29 cellular contexts compared by ENCODE assay signal in the genomic region with DNA sequence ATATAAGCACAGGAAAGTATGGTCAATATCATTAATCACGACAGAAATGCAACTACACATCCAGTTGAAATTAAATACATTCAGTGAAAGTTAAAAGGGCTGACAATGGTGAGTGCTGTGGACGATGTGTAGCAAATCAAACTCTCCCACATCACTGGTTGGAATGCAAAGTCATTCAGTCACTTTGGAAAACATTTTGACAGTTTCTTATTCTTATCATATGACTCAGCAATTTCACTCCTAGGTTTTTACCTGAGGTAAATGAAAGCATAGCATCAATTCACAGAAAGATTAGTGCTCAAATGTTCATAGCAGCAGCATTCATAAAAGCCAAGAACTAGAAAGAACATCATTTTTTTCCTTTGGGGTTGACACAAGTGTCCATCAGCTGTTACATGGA. TPM values are rescaled to one million over a fixed set of nuclear protein-coding genes. Genes with fewer than 3 reads are reported as not detected.
"Had no signal": no experiment of that assay in that cellular context is flagged by ENCODE, and none has a peak within 500 bp of the region (broad histone marks: within the 10 kb centered on the region; RNA-seq: fewer than 3 reads in every experiment).

No MANE protein-coding gene starts in this region.

- H3K27ac ChIP-seq: breast epithelium, heart right ventricle, left lung, lower lobe of right lung, pancreas, prostate gland, stomach, thyroid gland, upper lobe of left lung, vagina had no signal

- H3K4me2 ChIP-seq: smooth muscle cell had no signal

- H3K27me3 ChIP-seq: breast epithelium, heart right ventricle, left lung, pancreas, stomach, thyroid gland, upper lobe of left lung, vagina had no signal

- DNase-seq: activated B cell treated with CpG ODN at 0.5 μM for 24 hours; activated CD4-positive, alpha-beta T cell treated with anti-CD3 and anti-CD28 coated beads, Interleukin-2, amount 50 U/mL, for 1 hour; activated CD8-positive, alpha-beta T cell treated with anti-CD3 and anti-CD28 coated beads for 36 hours; activated naive CD8-positive, alpha-beta T cell treated with anti-CD3 and anti-CD28 coated beads, Interleukin-2, amount 50 U/mL, for 24 hours; activated T-cell treated with anti-CD3 and anti-CD28 coated beads, Interleukin-2, amount 50 U/mL, for 4 hours; amygdala; endodermal cell; foreskin fibroblast; heart right ventricle; kidney glomerular epithelial cell; left lung; lower lobe of right lung; mesenchymal stem cell; naive thymus-derived CD8-positive, alpha-beta T cell; nucleus accumbens; pancreas; stimulated activated CD4-positive, alpha-beta T cell treated with anti-CD3 and anti-CD28 coated beads, Interleukin-1b, Interleukin-23, amount 100 ng/mL, for 48 hours; stimulated activated CD4-positive, alpha-beta T cell treated with anti-CD3 and anti-CD28 coated beads, Interleukin-4, amount 100 ng/mL, for 4 hours; stimulated activated CD8-positive, alpha-beta memory T cell treated with anti-CD3 and anti-CD28 coated beads, Interleukin-4, amount 100 ng/mL, for 48 hours; stimulated activated naive B cell treated with anti-CD40 and anti-IgM and Interleukin-4, amounts not matched to agents 10 μg/mL and 1 μg/mL and 100 μg/mL, for 72 hours; stomach; T1000; thyroid gland; upper lobe of left lung had no signal

- ATAC-seq: activated CD8-positive, alpha-beta T cell treated with anti-CD3 and anti-CD28 coated beads for 36 hours; activated naive CD8-positive, alpha-beta T cell treated with anti-CD3 and anti-CD28 coated beads, Interleukin-2, amount 50 U/mL, for 24 hours; activated T-cell treated with anti-CD3 and anti-CD28 coated beads, Interleukin-2, amount 50 U/mL, for 4 hours; esophagus mucosa; heart right ventricle; left lung; lower lobe of right lung; naive thymus-derived CD8-positive, alpha-beta T cell; pancreas; stimulated activated naive B cell treated with anti-CD40 and anti-IgM and Interleukin-4, amounts not matched to agents 10 μg/mL and 1 μg/mL and 100 μg/mL, for 72 hours had no signal

- FAIRE-seq: pancreas had no signal

- H3K36me3 ChIP-seq: breast epithelium, heart right ventricle, left lung, lower lobe of right lung, pancreas, prostate gland, stomach, thyroid gland, upper lobe of left lung, vagina had no signal

- H3K9me3 ChIP-seq: breast epithelium, left lung, lower lobe of right lung, pancreas, prostate gland, stomach, thyroid gland, upper lobe of left lung, vagina had no signal

- H3K4me1 ChIP-seq: breast epithelium, heart right ventricle, left lung, lower lobe of right lung, pancreas, prostate gland, stomach, thyroid gland, upper lobe of left lung, vagina had no signal

- H3K4me3 ChIP-seq: breast epithelium, heart right ventricle, left lung, lower lobe of right lung, pancreas, prostate gland, smooth muscle cell, stomach, thyroid gland, upper lobe of left lung, vagina had no signal

RNA-seq across cellular contexts. Expression of a gene that starts 28.6 kb away (rescaled TPM):
- total RNA-seq: activated B cell treated with CpG ODN at 0.5 μM for 24 hours; activated CD8-positive, alpha-beta T cell treated with anti-CD3 and anti-CD28 coated beads for 36 hours; activated T-cell treated with anti-CD3 and anti-CD28 coated beads, Interleukin-2, amount 50 U/mL, for 4 hours; naive thymus-derived CD8-positive, alpha-beta T cell had no signal
- polyA plus RNA-seq: naive thymus-derived CD8-positive, alpha-beta T cell had no signal
